1 cellular context compared by ENCODE assay signal in genomic region chr16:89002851-89003830, GRCh38.
TF ChIP-seq lines count a peak whose summit lies in the region.

No MANE protein-coding gene starts in this region.

TF ChIP-seq in HepG2, 621 proteins besides CTCF, POLR2A, EP300 and RAD21 (continued from another document):
- TF ChIP-seq AHDC1 (CRISPR knock-in tag; IDR thresholded peaks at IDR 0.05; ENCODE audit: borderline replicate concordance) (no peak), USF2 (IDR thresholded peaks at IDR 0.05; ENCODE audit: low read depth, low read length) (peak; percentile 36; the same call in 1 of the 2 replicates), USF2 (CRISPR knock-in tag; IDR thresholded peaks at IDR 0.05; ENCODE audit: borderline replicate concordance) (no peak; the same call in 1 of the 2 replicates), ZNF10 (CRISPR knock-in tag; IDR thresholded peaks at IDR 0.05; ENCODE audit: borderline replicate concordance, low read depth) (no peak), ZBTB42 (CRISPR knock-in tag; IDR thresholded peaks at IDR 0.05) (no peak), RFXAP (CRISPR knock-in tag; IDR thresholded peaks at IDR 0.05; ENCODE audit: borderline replicate concordance) (no peak)
